Comparison of ENCODE assay signal across 1 cellular context in the genomic region with DNA sequence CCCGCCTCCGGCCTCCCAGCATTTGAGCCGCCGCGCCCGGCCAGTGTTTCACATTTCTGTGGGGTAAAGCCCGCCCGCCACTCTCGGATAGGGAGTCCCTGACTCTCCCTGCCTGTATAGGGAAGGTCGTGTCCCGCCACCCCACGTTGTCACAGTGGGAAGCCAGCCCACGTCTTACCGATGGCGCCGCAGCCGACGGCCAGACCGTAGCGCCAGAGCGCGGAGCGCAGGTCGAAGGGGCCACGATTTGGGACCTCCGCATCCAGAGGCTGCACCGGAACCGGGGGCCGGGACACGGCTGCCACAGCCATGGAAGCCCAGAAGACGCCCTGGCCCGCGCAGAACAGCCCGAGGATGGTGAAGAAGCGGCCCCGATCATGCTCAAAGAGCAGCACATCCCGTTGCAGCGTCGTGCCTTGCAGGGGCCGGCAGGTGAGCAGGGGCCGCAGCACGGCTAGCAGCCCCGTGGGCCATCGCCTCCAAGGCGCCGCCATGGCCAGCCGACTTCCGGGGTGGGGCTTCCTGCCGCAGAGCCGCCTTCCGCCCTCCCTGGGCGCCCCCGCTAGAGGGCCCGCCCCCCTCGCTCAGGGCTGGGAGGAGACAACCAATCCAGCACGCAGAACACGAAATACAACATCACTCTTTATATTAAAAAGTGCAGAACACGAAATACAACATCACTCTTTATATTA.
TF ChIP-seq lines count a peak whose summit lies in the region.

A gene with protein sequence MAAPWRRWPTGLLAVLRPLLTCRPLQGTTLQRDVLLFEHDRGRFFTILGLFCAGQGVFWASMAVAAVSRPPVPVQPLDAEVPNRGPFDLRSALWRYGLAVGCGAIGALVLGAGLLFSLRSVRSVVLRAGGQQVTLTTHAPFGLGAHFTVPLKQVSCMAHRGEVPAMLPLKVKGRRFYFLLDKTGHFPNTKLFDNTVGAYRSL (minus strand): TSS at position 506 of the 692 bp plus-strand sequence. CDS start 12 bp downstream, at position 494.

TF ChIP-seq in K562, 482 proteins besides CTCF, POLR2A, EP300 and RAD21 (continued from another document and continues in another):
- TF ChIP-seq, protein P1, sequence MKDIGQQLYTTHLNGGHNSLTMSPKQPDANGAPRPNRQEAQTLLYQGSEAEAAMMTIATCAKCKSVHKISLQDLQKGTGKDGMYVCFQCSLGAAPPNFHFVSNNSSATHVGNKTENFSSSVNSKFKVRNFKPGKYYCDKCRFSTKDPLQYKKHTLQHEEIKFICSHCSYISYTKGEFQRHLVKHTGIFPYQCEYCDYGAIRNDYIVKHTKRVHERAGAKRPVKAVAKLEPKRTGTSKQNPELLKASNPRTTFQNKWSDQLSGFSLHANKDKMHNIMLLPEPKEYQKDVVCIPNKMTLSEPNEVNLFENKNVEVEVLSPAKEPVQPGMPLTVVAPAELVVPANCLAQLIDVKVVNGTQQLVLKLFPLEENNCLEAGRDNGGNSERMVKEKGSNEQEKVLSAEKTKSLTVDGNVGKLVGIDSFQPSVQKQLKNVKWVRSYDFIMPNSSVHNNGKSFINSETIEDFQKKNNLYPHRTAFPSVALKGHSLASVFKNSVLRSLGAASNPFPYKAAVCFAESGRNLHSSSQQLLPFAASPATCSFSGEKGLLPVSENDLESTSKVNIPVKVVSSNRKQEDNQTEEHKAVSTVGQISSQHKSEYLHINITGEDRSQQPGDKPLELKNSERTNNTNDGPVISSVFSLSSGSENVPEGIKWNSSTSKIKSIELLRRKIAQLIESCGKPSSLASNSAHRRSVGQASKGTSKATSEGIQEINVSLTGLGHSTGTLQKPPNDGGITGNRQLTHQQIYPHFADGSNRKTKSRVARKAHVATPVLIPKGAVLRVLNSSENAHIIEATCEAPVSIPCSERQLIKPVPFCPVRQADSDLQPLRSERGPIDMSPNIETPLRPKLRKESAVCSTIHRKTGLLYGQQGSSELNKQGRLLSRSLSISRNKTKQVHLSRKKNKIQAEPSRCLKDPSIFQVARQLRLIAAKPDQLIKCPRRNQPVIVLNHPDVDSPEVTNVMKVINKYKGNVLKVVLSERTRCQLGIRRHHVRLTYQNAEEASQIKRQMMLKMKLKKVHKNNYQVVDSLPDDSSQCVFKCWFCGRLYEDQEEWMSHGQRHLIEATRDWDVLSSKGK (CRISPR knock-in tag; IDR thresholded peaks at IDR 0.05), result no peak
- no peak for TF ChIP-seq MECOM (CRISPR knock-in tag; IDR thresholded peaks at IDR 0.05)
- TF ChIP-seq MBD2 (IDR thresholded peaks at IDR 0.05; ENCODE audit: borderline replicate concordance, low read depth), result peak; percentile 63; the same call in 1 of the 2 replicates
- TF ChIP-seq, protein P2, sequence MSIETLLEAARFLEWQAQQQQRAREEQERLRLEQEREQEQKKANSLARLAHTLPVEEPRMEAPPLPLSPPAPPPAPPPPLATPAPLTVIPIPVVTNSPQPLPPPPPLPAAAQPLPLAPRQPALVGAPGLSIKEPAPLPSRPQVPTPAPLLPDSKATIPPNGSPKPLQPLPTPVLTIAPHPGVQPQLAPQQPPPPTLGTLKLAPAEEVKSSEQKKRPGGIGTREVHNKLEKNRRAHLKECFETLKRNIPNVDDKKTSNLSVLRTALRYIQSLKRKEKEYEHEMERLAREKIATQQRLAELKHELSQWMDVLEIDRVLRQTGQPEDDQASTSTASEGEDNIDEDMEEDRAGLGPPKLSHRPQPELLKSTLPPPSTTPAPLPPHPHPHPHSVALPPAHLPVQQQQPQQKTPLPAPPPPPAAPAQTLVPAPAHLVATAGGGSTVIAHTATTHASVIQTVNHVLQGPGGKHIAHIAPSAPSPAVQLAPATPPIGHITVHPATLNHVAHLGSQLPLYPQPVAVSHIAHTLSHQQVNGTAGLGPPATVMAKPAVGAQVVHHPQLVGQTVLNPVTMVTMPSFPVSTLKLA (conservative IDR thresholded peaks at IDR 0.05), result peak; percentile 69 to 81
- no peak for TF ChIP-seq ZNF3 (CRISPR knock-in tag; IDR thresholded peaks at IDR 0.05)
- peak; percentile 77 for TF ChIP-seq SP1 (CRISPR knock-in tag; IDR thresholded peaks at IDR 0.05)
- TF ChIP-seq CHD4 (IDR thresholded peaks at IDR 0.05; ENCODE audit: insufficient read depth, insufficient replicate concordance, low read depth, low read length, poor library complexity, severe bottlenecking), result no peak
- TF ChIP-seq ZNF143 (CRISPR knock-in tag; IDR thresholded peaks at IDR 0.05), result peak; percentile 40; the same call in 1 of the 2 replicates
- TF ChIP-seq YY1 (IDR thresholded peaks at IDR 0.05; ENCODE audit: borderline replicate concordance in 1 of 3, control insufficient read depth in 1 of 3, extremely low read depth in 1 of 3, insufficient read depth in 3 of 3, insufficient read length in 1 of 3, insufficient replicate concordance in 2 of 3, low read depth in 1 of 3, low read length in 2 of 3), result peak; percentile 75 to 96 (median 92)
- TF ChIP-seq, protein P3, sequence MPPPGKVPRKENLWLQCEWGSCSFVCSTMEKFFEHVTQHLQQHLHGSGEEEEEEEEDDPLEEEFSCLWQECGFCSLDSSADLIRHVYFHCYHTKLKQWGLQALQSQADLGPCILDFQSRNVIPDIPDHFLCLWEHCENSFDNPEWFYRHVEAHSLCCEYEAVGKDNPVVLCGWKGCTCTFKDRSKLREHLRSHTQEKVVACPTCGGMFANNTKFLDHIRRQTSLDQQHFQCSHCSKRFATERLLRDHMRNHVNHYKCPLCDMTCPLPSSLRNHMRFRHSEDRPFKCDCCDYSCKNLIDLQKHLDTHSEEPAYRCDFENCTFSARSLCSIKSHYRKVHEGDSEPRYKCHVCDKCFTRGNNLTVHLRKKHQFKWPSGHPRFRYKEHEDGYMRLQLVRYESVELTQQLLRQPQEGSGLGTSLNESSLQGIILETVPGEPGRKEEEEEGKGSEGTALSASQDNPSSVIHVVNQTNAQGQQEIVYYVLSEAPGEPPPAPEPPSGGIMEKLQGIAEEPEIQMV (tag; conservative IDR thresholded peaks at IDR 0.05; ENCODE audit: low read depth), result no peak
- no peak for TF ChIP-seq ZFP30 (CRISPR knock-in tag; IDR thresholded peaks at IDR 0.05; ENCODE audit: borderline replicate concordance)
- no peak for TF ChIP-seq LEF1 (IDR thresholded peaks at IDR 0.05)
- TF ChIP-seq, protein P4, sequence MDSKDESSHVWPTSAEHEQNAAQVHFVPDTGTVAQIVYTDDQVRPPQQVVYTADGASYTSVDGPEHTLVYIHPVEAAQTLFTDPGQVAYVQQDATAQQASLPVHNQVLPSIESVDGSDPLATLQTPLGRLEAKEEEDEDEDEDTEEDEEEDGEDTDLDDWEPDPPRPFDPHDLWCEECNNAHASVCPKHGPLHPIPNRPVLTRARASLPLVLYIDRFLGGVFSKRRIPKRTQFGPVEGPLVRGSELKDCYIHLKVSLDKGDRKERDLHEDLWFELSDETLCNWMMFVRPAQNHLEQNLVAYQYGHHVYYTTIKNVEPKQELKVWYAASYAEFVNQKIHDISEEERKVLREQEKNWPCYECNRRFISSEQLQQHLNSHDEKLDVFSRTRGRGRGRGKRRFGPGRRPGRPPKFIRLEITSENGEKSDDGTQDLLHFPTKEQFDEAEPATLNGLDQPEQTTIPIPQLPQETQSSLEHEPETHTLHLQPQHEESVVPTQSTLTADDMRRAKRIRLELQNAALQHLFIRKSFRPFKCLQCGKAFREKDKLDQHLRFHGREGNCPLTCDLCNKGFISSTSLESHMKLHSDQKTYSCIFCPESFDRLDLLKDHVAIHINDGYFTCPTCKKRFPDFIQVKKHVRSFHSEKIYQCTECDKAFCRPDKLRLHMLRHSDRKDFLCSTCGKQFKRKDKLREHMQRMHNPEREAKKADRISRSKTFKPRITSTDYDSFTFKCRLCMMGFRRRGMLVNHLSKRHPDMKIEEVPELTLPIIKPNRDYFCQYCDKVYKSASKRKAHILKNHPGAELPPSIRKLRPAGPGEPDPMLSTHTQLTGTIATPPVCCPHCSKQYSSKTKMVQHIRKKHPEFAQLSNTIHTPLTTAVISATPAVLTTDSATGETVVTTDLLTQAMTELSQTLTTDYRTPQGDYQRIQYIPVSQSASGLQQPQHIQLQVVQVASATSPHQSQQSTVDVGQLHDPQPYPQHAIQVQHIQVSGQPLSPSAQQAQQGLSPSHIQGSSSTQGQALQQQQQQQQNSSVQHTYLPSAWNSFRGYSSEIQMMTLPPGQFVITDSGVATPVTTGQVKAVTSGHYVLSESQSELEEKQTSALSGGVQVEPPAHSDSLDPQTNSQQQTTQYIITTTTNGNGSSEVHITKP (IDR thresholded peaks at IDR 0.05; ENCODE audit: partially characterized antibody), result no peak
- no peak; the same call in 1 of the 2 replicates for TF ChIP-seq NR2C2 (CRISPR knock-in tag; IDR thresholded peaks at IDR 0.05)
- peak; percentile 40; the same call in 1 of the 2 replicates for TF ChIP-seq NR2C2 (tag; IDR thresholded peaks at IDR 0.05)
- peak; percentile 91 for TF ChIP-seq KAT7 (CRISPR knock-in tag; IDR thresholded peaks at IDR 0.05; ENCODE audit: borderline replicate concordance)
- TF ChIP-seq JUND (IDR thresholded peaks at IDR 0.05; ENCODE audit: borderline replicate concordance, low read depth, low read length), result no peak
- no peak for TF ChIP-seq JUND (tag; IDR thresholded peaks at IDR 0.05; ENCODE audit: borderline replicate concordance, low read depth, low read length)
- TF ChIP-seq EWSR1 (IDR thresholded peaks at IDR 0.05; ENCODE audit: borderline replicate concordance, low read depth, partially characterized antibody), result no peak
- TF ChIP-seq, protein P5, sequence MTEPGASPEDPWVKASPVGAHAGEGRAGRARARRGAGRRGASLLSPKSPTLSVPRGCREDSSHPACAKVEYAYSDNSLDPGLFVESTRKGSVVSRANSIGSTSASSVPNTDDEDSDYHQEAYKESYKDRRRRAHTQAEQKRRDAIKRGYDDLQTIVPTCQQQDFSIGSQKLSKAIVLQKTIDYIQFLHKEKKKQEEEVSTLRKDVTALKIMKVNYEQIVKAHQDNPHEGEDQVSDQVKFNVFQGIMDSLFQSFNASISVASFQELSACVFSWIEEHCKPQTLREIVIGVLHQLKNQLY (CRISPR knock-in tag; conservative IDR thresholded peaks at IDR 0.05), result no peak
- 0 out of 2 replicates have a peak, but pooled peaks have one; percentile 10 for TF ChIP-seq SREBF1 (IDR thresholded peaks at IDR 0.05; ENCODE audit: borderline replicate concordance, low read depth, low read length)
- no peak for TF ChIP-seq ZNF444 (CRISPR knock-in tag; IDR thresholded peaks at IDR 0.05)
- no peak for TF ChIP-seq SMC3 (conservative IDR thresholded peaks at IDR 0.05; ENCODE audit: insufficient read depth, low read depth, low read length)
- no peak for TF ChIP-seq ZKSCAN3 (CRISPR knock-in tag; IDR thresholded peaks at IDR 0.05)
- TF ChIP-seq ZEB2 (IDR thresholded peaks at IDR 0.05), result no peak
- no peak for TF ChIP-seq GTF2A2 (tag; IDR thresholded peaks at IDR 0.05)
- no peak for TF ChIP-seq COPS2 (conservative IDR thresholded peaks at IDR 0.05)
- no peak for TF ChIP-seq NFYB (IDR thresholded peaks at IDR 0.05; ENCODE audit: extremely low read depth, insufficient read length)
- no peak for TF ChIP-seq FOXJ2 (tag; IDR thresholded peaks at IDR 0.05)
- TF ChIP-seq JUNB (CRISPR knock-in tag; conservative IDR thresholded peaks at IDR 0.05), result no peak
- TF ChIP-seq, protein P6, sequence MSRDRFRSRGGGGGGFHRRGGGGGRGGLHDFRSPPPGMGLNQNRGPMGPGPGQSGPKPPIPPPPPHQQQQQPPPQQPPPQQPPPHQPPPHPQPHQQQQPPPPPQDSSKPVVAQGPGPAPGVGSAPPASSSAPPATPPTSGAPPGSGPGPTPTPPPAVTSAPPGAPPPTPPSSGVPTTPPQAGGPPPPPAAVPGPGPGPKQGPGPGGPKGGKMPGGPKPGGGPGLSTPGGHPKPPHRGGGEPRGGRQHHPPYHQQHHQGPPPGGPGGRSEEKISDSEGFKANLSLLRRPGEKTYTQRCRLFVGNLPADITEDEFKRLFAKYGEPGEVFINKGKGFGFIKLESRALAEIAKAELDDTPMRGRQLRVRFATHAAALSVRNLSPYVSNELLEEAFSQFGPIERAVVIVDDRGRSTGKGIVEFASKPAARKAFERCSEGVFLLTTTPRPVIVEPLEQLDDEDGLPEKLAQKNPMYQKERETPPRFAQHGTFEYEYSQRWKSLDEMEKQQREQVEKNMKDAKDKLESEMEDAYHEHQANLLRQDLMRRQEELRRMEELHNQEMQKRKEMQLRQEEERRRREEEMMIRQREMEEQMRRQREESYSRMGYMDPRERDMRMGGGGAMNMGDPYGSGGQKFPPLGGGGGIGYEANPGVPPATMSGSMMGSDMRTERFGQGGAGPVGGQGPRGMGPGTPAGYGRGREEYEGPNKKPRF (IDR thresholded peaks at IDR 0.05; ENCODE audit: low read depth, low read length), result no peak
- peak; percentile 66 for TF ChIP-seq CXXC5 (CRISPR knock-in tag; IDR thresholded peaks at IDR 0.05)
- peak; percentile 27; the same call in 1 of the 2 replicates for TF ChIP-seq TCF3 (CRISPR knock-in tag; IDR thresholded peaks at IDR 0.05)
- TF ChIP-seq, protein P7, sequence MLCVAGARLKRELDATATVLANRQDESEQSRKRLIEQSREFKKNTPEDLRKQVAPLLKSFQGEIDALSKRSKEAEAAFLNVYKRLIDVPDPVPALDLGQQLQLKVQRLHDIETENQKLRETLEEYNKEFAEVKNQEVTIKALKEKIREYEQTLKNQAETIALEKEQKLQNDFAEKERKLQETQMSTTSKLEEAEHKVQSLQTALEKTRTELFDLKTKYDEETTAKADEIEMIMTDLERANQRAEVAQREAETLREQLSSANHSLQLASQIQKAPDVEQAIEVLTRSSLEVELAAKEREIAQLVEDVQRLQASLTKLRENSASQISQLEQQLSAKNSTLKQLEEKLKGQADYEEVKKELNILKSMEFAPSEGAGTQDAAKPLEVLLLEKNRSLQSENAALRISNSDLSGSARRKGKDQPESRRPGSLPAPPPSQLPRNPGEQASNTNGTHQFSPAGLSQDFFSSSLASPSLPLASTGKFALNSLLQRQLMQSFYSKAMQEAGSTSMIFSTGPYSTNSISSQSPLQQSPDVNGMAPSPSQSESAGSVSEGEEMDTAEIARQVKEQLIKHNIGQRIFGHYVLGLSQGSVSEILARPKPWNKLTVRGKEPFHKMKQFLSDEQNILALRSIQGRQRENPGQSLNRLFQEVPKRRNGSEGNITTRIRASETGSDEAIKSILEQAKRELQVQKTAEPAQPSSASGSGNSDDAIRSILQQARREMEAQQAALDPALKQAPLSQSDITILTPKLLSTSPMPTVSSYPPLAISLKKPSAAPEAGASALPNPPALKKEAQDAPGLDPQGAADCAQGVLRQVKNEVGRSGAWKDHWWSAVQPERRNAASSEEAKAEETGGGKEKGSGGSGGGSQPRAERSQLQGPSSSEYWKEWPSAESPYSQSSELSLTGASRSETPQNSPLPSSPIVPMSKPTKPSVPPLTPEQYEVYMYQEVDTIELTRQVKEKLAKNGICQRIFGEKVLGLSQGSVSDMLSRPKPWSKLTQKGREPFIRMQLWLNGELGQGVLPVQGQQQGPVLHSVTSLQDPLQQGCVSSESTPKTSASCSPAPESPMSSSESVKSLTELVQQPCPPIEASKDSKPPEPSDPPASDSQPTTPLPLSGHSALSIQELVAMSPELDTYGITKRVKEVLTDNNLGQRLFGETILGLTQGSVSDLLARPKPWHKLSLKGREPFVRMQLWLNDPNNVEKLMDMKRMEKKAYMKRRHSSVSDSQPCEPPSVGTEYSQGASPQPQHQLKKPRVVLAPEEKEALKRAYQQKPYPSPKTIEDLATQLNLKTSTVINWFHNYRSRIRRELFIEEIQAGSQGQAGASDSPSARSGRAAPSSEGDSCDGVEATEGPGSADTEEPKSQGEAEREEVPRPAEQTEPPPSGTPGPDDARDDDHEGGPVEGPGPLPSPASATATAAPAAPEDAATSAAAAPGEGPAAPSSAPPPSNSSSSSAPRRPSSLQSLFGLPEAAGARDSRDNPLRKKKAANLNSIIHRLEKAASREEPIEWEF (CRISPR knock-in tag; IDR thresholded peaks at IDR 0.05), result no peak
- TF ChIP-seq DPF2 (IDR thresholded peaks at IDR 0.05), result no peak
